Comparison of ENCODE assay signal across 2 cellular contexts in genomic region chr3:132160218-132160617, GRCh38.
TF ChIP-seq lines count a peak whose summit lies in the region.

No MANE protein-coding gene starts in this region.

TF ChIP-seq in GM23338, 12 proteins besides CTCF, POLR2A, EP300 and RAD21:
- TF ChIP-seq EZH2 (IDR thresholded peaks at IDR 0.05; ENCODE audit: low read depth, unreplicated experiment) (no peak), NANOG (IDR thresholded peaks at IDR 0.05; ENCODE audit: borderline replicate concordance) (no peak), ZNF114 (CRISPR knock-in tag; IDR thresholded peaks at IDR 0.05) (no peak), EZH2phosphoT487 (IDR thresholded peaks at IDR 0.05; ENCODE audit: unreplicated experiment) (no peak), ETS1 (IDR thresholded peaks at IDR 0.05) (no peak)

TF ChIP-seq in H1, 55 proteins besides CTCF, POLR2A, EP300 and RAD21:
- TF ChIP-seq MAX (IDR thresholded peaks at IDR 0.05) (no peak), SP4 (IDR thresholded peaks at IDR 0.05; ENCODE audit: low read length) (no peak), SIRT6 (IDR thresholded peaks at IDR 0.05; ENCODE audit: low read length) (no peak), MAFK (IDR thresholded peaks at IDR 0.05; ENCODE audit: low read depth, low read length) (no peak), NANOG (IDR thresholded peaks at IDR 0.05; ENCODE audit: insufficient read depth, low read depth, low read length, poor library complexity, severe bottlenecking) (no peak), EGR1 (IDR thresholded peaks at IDR 0.05; ENCODE audit: borderline replicate concordance, low read depth, low read length) (no peak), KDM1A (IDR thresholded peaks at IDR 0.05; ENCODE audit: borderline replicate concordance, low read length) (no peak), GTF2F1 (IDR thresholded peaks at IDR 0.05; ENCODE audit: borderline replicate concordance, low read depth, low read length) (no peak), BRCA1 (IDR thresholded peaks at IDR 0.05; ENCODE audit: low read depth, low read length) (no peak), E2F6 (IDR thresholded peaks at IDR 0.05) (no peak), TAF7 (optimal IDR thresholded peaks at IDR 0.05; ENCODE audit: borderline replicate concordance, low read depth, low read length) (no peak), ASH2L (IDR thresholded peaks at IDR 0.05; ENCODE audit: low read length) (no peak), CHD7 (IDR thresholded peaks at IDR 0.05; ENCODE audit: insufficient replicate concordance, low read length) (no peak), CREB1 (IDR thresholded peaks at IDR 0.05) (no peak), RNF2 (IDR thresholded peaks at IDR 0.05; ENCODE audit: borderline replicate concordance, low read depth, low read length, missing control alignments, poor library complexity, severe bottlenecking) (no peak), USF2 (IDR thresholded peaks at IDR 0.05; ENCODE audit: low read length) (no peak), ZNF274 (IDR thresholded peaks at IDR 0.05; ENCODE audit: borderline replicate concordance, extremely low read depth, low read length) (no peak), HDAC6 (IDR thresholded peaks at IDR 0.05; ENCODE audit: low read depth, low read length) (no peak), KDM4A (IDR thresholded peaks at IDR 0.05; ENCODE audit: low read depth, low read length, severe bottlenecking) (no peak), HDAC2 (IDR thresholded peaks at IDR 0.05; ENCODE audit: borderline replicate concordance in 1 of 2, low read depth in 2 of 2, low read length in 2 of 2) (no peak)
